24 cellular contexts compared by ENCODE assay signal in genomic region chr18:69785466-69785865, GRCh38.
A peak's percentile ranks its signal among the peaks of the same experiment; 100 is the strongest.
DNase-seq lines count a peak whose midpoint lies in the region; ATAC-seq, FAIRE-seq and TF ChIP-seq lines count a peak whose summit lies in the region.
"Had no signal": no experiment of that assay in that cellular context is flagged by ENCODE, and none has a peak within 500 bp of the region (broad histone marks: within the 10 kb centered on the region; RNA-seq: fewer than 3 reads in every experiment).

No MANE protein-coding gene starts in this region.

- H3K27me3 Mint-ChIP-seq in astrocyte (ENCODE audit: low read depth, unreplicated experiment), result no peaks in the 10 kb centered on the region

- H3K9ac ChIP-seq in astrocyte (ENCODE audit: low read length), result no peak overlapping the region

- ATAC-seq in HG03159 (IDR thresholded peaks at IDR 0.05; ENCODE audit: unreplicated experiment) (no peak), HG03432 (IDR thresholded peaks at IDR 0.05; ENCODE audit: unreplicated experiment) (no peak)
- ATAC-seq: HepG2, Right ventricle myocardium inferior had no signal

- H2AFZ ChIP-seq in astrocyte (ENCODE audit: low read depth, low read length), result peak overlapping the region; percentile 11

- no peaks in the 10 kb centered on the region for H3K27me3 ChIP-seq in astrocyte (ENCODE audit: insufficient read depth, low read length)
- H3K27me3 ChIP-seq: SJSA1 had no signal

- FAIRE-seq in astrocyte (lab: Jason Lieb, UNC) (no peak), frontal cortex (lab: Jason Lieb, UNC) (no peak)
- FAIRE-seq: HepG2 had no signal

- H3K79me2 ChIP-seq in astrocyte (ENCODE audit: insufficient read depth, low read length), result no peaks in the 10 kb centered on the region

- no peak overlapping the region for H3K4me3 Mint-ChIP-seq in astrocyte (ENCODE audit: unreplicated experiment)
- H3K4me3 Mint-ChIP-seq: H9, HFFc6 had no signal

- no peak overlapping the region for H3K27ac ChIP-seq in astrocyte (ENCODE audit: low read depth, low read length)
- H3K27ac ChIP-seq: C4-2B, SJSA1 had no signal

- no peaks in the 10 kb centered on the region for H3K36me3 Mint-ChIP-seq in astrocyte (ENCODE audit: low read depth, unreplicated experiment)

- no peak overlapping the region for H3K4me3 ChIP-seq in astrocyte (ENCODE audit: insufficient read depth, low read depth, low read length)
- H3K4me3 ChIP-seq: SJSA1 had no signal

- H4K20me1 ChIP-seq in astrocyte (ENCODE audit: insufficient read depth, low read length), result no peaks in the 10 kb centered on the region

- peak; percentile 4 for DNase-seq in GM03348 (ENCODE audit: low spot score)
- DNase-seq in astrocyte (ENCODE audit: low read depth), result peak; percentile 73
- peak; percentile 54 for DNase-seq in fibroblast of peridontal ligament (ENCODE audit: extremely low read depth)
- no peak for DNase-seq in frontal cortex (ENCODE audit: low spot score in 2 of 2)
- no peak for DNase-seq in NK-92 (lab: John Stamatoyannopoulos, UW; ENCODE audit: unreplicated experiment)
- DNase-seq: DMS53, EL, GF-D8, H9, HFFc6, KG1, NCI-H1092 treated with DMSO at 0.1 percent for 48 hours, NCI-H1436 treated with DMSO at 0.1 percent for 48 hours, NCI-H1930, NCI-H226, NCI-H524, NCI-H82, OCI-M1 had no signal

- no peaks in the 10 kb centered on the region for H3K9me3 Mint-ChIP-seq in astrocyte (ENCODE audit: unreplicated experiment)
- H3K9me3 Mint-ChIP-seq: H9, HFFc6 had no signal

- H3K4me2 ChIP-seq in astrocyte (ENCODE audit: low read length), result no peak overlapping the region

- peaks cover 25% of the 10 kb centered on the region for H3K4me1 Mint-ChIP-seq in astrocyte (ENCODE audit: low read depth, unreplicated experiment)

- no peaks in the 10 kb centered on the region for H3K9me3 ChIP-seq in astrocyte (ENCODE audit: insufficient read depth, low read depth, low read length)
- H3K9me3 ChIP-seq: SJSA1 had no signal

- TF ChIP-seq CTCF in astrocyte (IDR thresholded peaks at IDR 0.05; ENCODE audit: insufficient read depth, low read depth, low read length), result no peak

- H3K27ac Mint-ChIP-seq in astrocyte (ENCODE audit: unreplicated experiment), result no peak overlapping the region
- H3K27ac Mint-ChIP-seq: H9, HFFc6 had no signal

- peaks cover 11% of the 10 kb centered on the region for H3K4me1 ChIP-seq in astrocyte (ENCODE audit: insufficient read depth, low read length)

- H3K36me3 ChIP-seq in astrocyte (ENCODE audit: insufficient read depth, low read length), result no peaks in the 10 kb centered on the region
- H3K36me3 ChIP-seq: SJSA1 had no signal

Comparison
In these comparisons a context has a peak if more than half of its experiments do, and no peak if none do; other contexts are left out.
1. DNase-seq: peak in GM03348 (single experiment), astrocyte (single experiment) and fibroblast of peridontal ligament (single experiment); none in frontal cortex (0 of 2) and NK-92 (single experiment).